Comparison of ENCODE assay signal across 18 cellular contexts in the genomic region with DNA sequence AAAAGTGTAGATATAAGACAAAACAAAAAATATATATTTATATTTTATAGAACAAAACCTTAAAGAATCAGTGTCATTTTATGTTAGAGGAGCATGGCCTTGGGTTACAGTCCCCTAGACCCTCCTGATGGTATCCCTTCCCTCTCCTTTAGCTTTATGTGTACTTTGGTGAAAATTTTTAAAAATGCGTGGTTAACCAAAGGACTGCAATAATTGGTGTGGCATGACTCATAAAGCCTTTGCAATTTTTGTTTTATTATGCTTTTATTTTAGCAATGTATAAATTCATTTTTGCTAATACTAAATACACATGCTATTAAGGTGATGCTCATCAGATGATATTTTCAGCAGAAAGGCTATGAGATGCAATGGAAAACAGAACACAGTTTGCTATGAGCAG.
DNase-seq lines count a peak whose midpoint lies in the region; TF ChIP-seq lines count a peak whose summit lies in the region.
"Had no signal": no experiment of that assay in that cellular context is flagged by ENCODE, and none has a peak within 500 bp of the region (broad histone marks: within the 10 kb centered on the region; RNA-seq: fewer than 3 reads in every experiment).

No MANE protein-coding gene starts in this region.

- in situ Hi-C loops in astrocyte of the cerebellum (cut with HindIII; ENCODE audit: low sequenced_read_pairs) = no loop called here

- peaks cover 6% of the 10 kb centered on the region for H3K27me3 Mint-ChIP-seq in endothelial cell (ENCODE audit: unreplicated experiment)
- H3K27me3 Mint-ChIP-seq: CD4-positive, CD25-positive, alpha-beta regulatory T cell had no signal

- no peaks in the 10 kb centered on the region for H3K36me3 Mint-ChIP-seq in endothelial cell (ENCODE audit: low read depth, unreplicated experiment)
- H3K36me3 Mint-ChIP-seq: CD4-positive, CD25-positive, alpha-beta regulatory T cell had no signal

- no peaks in the 10 kb centered on the region for H3K9me3 Mint-ChIP-seq in endothelial cell (ENCODE audit: unreplicated experiment)

- H3K27ac Mint-ChIP-seq in endothelial cell (ENCODE audit: unreplicated experiment) = no peak overlapping the region
- H3K27ac Mint-ChIP-seq: CD4-positive, CD25-positive, alpha-beta regulatory T cell had no signal

- DNase-seq in EL (peak; percentile 10), LHCN-M2 (ENCODE audit: low read depth) (peak; percentile 58), astrocyte of the cerebellum (ENCODE audit: low read depth) (peak; percentile 13), non-pigmented ciliary epithelial cell (ENCODE audit: low read depth) (peak; percentile 17), AG08396 (ENCODE audit: low spot score) (no peak), endothelial cell (ENCODE audit: low spot score) (no peak)
- no peak for DNase-seq in stimulated activated CD4-positive, alpha-beta T cell treated with anti-CD3 and anti-CD28 coated beads, Interleukin-4, amount 100 ng/mL, for 4 hours
- DNase-seq: BE2C; CD4-positive, CD25-positive, alpha-beta regulatory T cell; DMS53; MG63; NCI-H1105 treated with DMSO at 0.1 percent for 48 hours; NCI-H1694 treated with DMSO at 0.1 percent for 48 hours; NCI-H2107; NCI-H510A treated with DMSO at 0.1 percent for 48 hours; NCI-H82; SHP77 treated with DMSO at 0.1 percent for 48 hours; SK-N-SH had no signal

- peaks cover 14% of the 10 kb centered on the region for H3K4me1 Mint-ChIP-seq in endothelial cell (ENCODE audit: unreplicated experiment)
- H3K4me1 Mint-ChIP-seq: CD4-positive, CD25-positive, alpha-beta regulatory T cell had no signal

- no peak for TF ChIP-seq CTCF in astrocyte of the cerebellum (IDR thresholded peaks at IDR 0.05; ENCODE audit: low read depth, low read length, missing control alignments)
- no peak for TF ChIP-seq CTCF in endothelial cell (IDR thresholded peaks at IDR 0.05; ENCODE audit: unreplicated experiment)

- H3K4me3 Mint-ChIP-seq in endothelial cell (ENCODE audit: unreplicated experiment) = no peak overlapping the region
- H3K4me3 Mint-ChIP-seq: CD4-positive, CD25-positive, alpha-beta regulatory T cell had no signal

- H3K4me3 ChIP-seq in astrocyte of the cerebellum (ENCODE audit: low read depth, low read length) = no peak overlapping the region
- H3K4me3 ChIP-seq: MG63 had no signal

Comparison
In these comparisons a context has a peak if more than half of its experiments do, and no peak if none do; other contexts are left out.
1. DNase-seq: peak in EL (single experiment), LHCN-M2 (single experiment), astrocyte of the cerebellum (single experiment) and non-pigmented ciliary epithelial cell (single experiment); none in stimulated activated CD4-positive, alpha-beta T cell treated with anti-CD3 and anti-CD28 coated beads, Interleukin-4, amount 100 ng/mL, for 4 hours (0 of 2), AG08396 (single experiment) and endothelial cell (single experiment).